Comparison of ENCODE assay signal across 15 cellular contexts in the genomic region with DNA sequence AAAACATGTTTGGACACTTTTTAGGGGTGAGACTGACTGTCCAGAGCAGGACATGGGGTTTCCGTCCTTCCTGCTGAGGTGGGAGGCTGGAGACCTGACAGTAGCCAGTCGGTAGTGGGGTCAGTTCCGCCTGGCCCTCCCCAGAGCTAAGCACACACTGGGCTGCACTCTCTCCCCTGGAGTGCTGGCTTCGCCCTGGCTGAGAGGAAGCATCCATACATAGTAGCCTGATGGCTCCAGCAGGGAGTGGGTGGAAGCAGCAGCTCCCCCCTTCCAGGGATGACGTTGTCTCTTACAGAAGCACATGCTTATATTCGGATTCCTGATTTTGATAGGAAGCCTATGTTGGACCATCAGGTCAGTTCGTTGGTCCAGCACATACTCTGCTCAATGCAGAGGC. TPM values are rescaled to one million over a fixed set of nuclear protein-coding genes. Genes with fewer than 3 reads are reported as not detected.
DNase-seq lines count a peak whose midpoint lies in the region; ATAC-seq and TF ChIP-seq lines count a peak whose summit lies in the region.
"Had no signal": no experiment of that assay in that cellular context is flagged by ENCODE, and none has a peak within 500 bp of the region (broad histone marks: within the 10 kb centered on the region; RNA-seq: fewer than 3 reads in every experiment).

No MANE protein-coding gene starts in this region.

- intact Hi-C loops in dorsolateral prefrontal cortex (cut with DNase I) = no loop called here

- H3K4me1 Mint-ChIP-seq in activated CD8-positive, alpha-beta memory T cell treated with anti-CD3 and anti-CD28 coated beads, Interleukin-2, amount 10 ng/mL, durations not matched to agents 7 days and 5 days = no peaks in the 10 kb centered on the region

- H3K4me3 ChIP-seq in dorsolateral prefrontal cortex = peak overlapping the region in 2 of 59 donors; percentile 2 to 11
- H3K4me3 ChIP-seq: BLaER1 had no signal

- ATAC-seq in activated CD8-positive, alpha-beta memory T cell treated with anti-CD3 and anti-CD28 coated beads, Interleukin-2, amount 10 ng/mL, durations not matched to agents 7 days and 5 days = no peak
- ATAC-seq in HG03457 (IDR thresholded peaks at IDR 0.05; ENCODE audit: unreplicated experiment) = no peak
- no peak for ATAC-seq in GM21737 (IDR thresholded peaks at IDR 0.05; ENCODE audit: unreplicated experiment)

- peak overlapping the region in 24 of 59 donors; percentile 3 to 72 (median 34) for H3K27ac ChIP-seq in dorsolateral prefrontal cortex
- H3K27ac ChIP-seq: BLaER1 had no signal

- CTCF ChIA-PET in activated CD8-positive, alpha-beta memory T cell treated with anti-CD3 and anti-CD28 coated beads, Interleukin-2, amount 10 ng/mL, durations not matched to agents 7 days and 5 days (lab: Charles Lee) = no interaction called here

- DNase-seq in activated CD8-positive, alpha-beta memory T cell treated with anti-CD3 and anti-CD28 coated beads, Interleukin-2, amount 50 U/mL, for 48 hours = peak; percentile 20
- DNase-seq in activated CD8-positive, alpha-beta memory T cell treated with anti-CD3 and anti-CD28 coated beads, Interleukin-2, amount 10 ng/mL, durations not matched to agents 7 days and 5 days = no peak
- DNase-seq in dorsolateral prefrontal cortex (peak in 6 of 10 donors; percentile 47 to 69 (median 63)), mesenteric fat pad (ENCODE audit: low spot score) (peak; percentile 73), DMS 273 (lab: John Stamatoyannopoulos, UW; ENCODE audit: unreplicated experiment) (no peak)
- DNase-seq: 8988T; AML-193; Caco-2; CD8-positive, alpha-beta memory T cell; DMS53; GF-D8 had no signal

- no peaks in the 10 kb centered on the region for H3K27me3 ChIP-seq in dorsolateral prefrontal cortex
- H3K27me3 ChIP-seq: BLaER1 had no signal

- no peak overlapping the region for H3K4me3 Mint-ChIP-seq in activated CD8-positive, alpha-beta memory T cell treated with anti-CD3 and anti-CD28 coated beads, Interleukin-2, amount 10 ng/mL, durations not matched to agents 7 days and 5 days
- H3K4me3 Mint-ChIP-seq: CD8-positive, alpha-beta memory T cell; IgD-negative memory B cell had no signal

- no peak overlapping the region for H3K27ac Mint-ChIP-seq in activated CD8-positive, alpha-beta memory T cell treated with anti-CD3 and anti-CD28 coated beads, Interleukin-2, amount 10 ng/mL, durations not matched to agents 7 days and 5 days
- H3K27ac Mint-ChIP-seq: CD8-positive, alpha-beta memory T cell; IgD-negative memory B cell had no signal

- no peaks in the 10 kb centered on the region for H3K27me3 Mint-ChIP-seq in activated CD8-positive, alpha-beta memory T cell treated with anti-CD3 and anti-CD28 coated beads, Interleukin-2, amount 10 ng/mL, durations not matched to agents 7 days and 5 days
- H3K27me3 Mint-ChIP-seq: CD8-positive, alpha-beta memory T cell; IgD-negative memory B cell had no signal

- no peak for TF ChIP-seq CTCF in dorsolateral prefrontal cortex (IDR thresholded peaks at IDR 0.05 in 54 of 56, conservative IDR thresholded peaks at IDR 0.05 in 2 of 56; ENCODE audit: low read depth in 1 of 56, partially characterized antibody in 56 of 56)

- H3K9me3 Mint-ChIP-seq in activated CD8-positive, alpha-beta memory T cell treated with anti-CD3 and anti-CD28 coated beads, Interleukin-2, amount 10 ng/mL, durations not matched to agents 7 days and 5 days (ENCODE audit: low read depth) = no peaks in the 10 kb centered on the region
- H3K9me3 Mint-ChIP-seq: CD8-positive, alpha-beta memory T cell; IgD-negative memory B cell had no signal

- H3K36me3 Mint-ChIP-seq in activated CD8-positive, alpha-beta memory T cell treated with anti-CD3 and anti-CD28 coated beads, Interleukin-2, amount 10 ng/mL, durations not matched to agents 7 days and 5 days = peaks cover 47% of the 10 kb centered on the region

RNA-seq across cellular contexts. Expression of gene SFSWAP, which starts 40.4 kb away (rescaled TPM):
- total RNA-seq in activated CD8-positive, alpha-beta memory T cell treated with anti-CD3 and anti-CD28 coated beads, Interleukin-2, amount 10 ng/mL, durations not matched to agents 7 days and 5 days = 10 to 100 TPM; 54.9 to 55.9 TPM
- total RNA-seq in dorsolateral prefrontal cortex (100 to 1,000 TPM in 4 of 120 experiments, 10 to 100 TPM in 116; 42.1 to 121 (median 68.6) TPM), mesenteric fat pad (36.1 TPM)

Comparison
In these comparisons a context has a peak if more than half of its experiments do, and no peak if none do; other contexts are left out.
1. DNase-seq: peak in activated CD8-positive, alpha-beta memory T cell treated with anti-CD3 and anti-CD28 coated beads, Interleukin-2, amount 50 U/mL, for 48 hours (single experiment), dorsolateral prefrontal cortex (6 of 10) and mesenteric fat pad (single experiment); none in activated CD8-positive, alpha-beta memory T cell treated with anti-CD3 and anti-CD28 coated beads, Interleukin-2, amount 10 ng/mL, durations not matched to agents 7 days and 5 days (single experiment) and DMS 273 (single experiment).